In genomic region chr9:8857330-8858249, GRCh38 we compare ENCODE assay signal across 9 cellular contexts.
DNase-seq lines count a peak whose midpoint lies in the region; ATAC-seq lines count a peak whose summit lies in the region.
"Had no signal": no experiment of that assay in that cellular context is flagged by ENCODE, and none has a peak within 500 bp of the region (broad histone marks: within the 10 kb centered on the region; RNA-seq: fewer than 3 reads in every experiment).

No MANE protein-coding gene starts in this region.

- no peaks in the 10 kb centered on the region for H3K9me3 ChIP-seq in iPS-15b (ENCODE audit: control insufficient read depth, insufficient read depth, low read length)

- H3K9ac ChIP-seq in iPS-15b (ENCODE audit: low read depth, low read length) (peak overlapping the region; percentile 80), rectal smooth muscle tissue (ENCODE audit: low read length) (no peak overlapping the region)

- H3K4me1 ChIP-seq in iPS-15b (ENCODE audit: control insufficient read depth, insufficient read depth, low read length) (peaks cover under 1% of the 10 kb centered on the region), rectal smooth muscle tissue (ENCODE audit: control insufficient read depth, insufficient read depth, low read length) (no peaks in the 10 kb centered on the region)

- ATAC-seq in HG03095 (IDR thresholded peaks at IDR 0.05; ENCODE audit: unreplicated experiment) (no peak), HG03139 (IDR thresholded peaks at IDR 0.05; ENCODE audit: unreplicated experiment) (no peak)

- H3K27me3 ChIP-seq in iPS-15b (ENCODE audit: control insufficient read depth, insufficient read depth, low read length) (peaks cover 19% of the 10 kb centered on the region), rectal smooth muscle tissue (ENCODE audit: control insufficient read depth, insufficient read depth, low read length) (no peaks in the 10 kb centered on the region)

- H3K27ac ChIP-seq in rectal smooth muscle tissue (ENCODE audit: low read depth, low read length): no peak overlapping the region
- H3K27ac ChIP-seq: VCaP had no signal

- DNase-seq in DMS79 treated with DMSO at 0.1 percent for 48 hours (lab: John Stamatoyannopoulos, UW) (peak; percentile 49), DMS79 (lab: John Stamatoyannopoulos, UW) (no peak), NCI-H1930 (lab: John Stamatoyannopoulos, UW) (peak; percentile 30 to 49), astrocyte of the hippocampus (ENCODE audit: low read depth, low spot score) (peak; percentile 82)

- H3K36me3 ChIP-seq in iPS-15b (ENCODE audit: control insufficient read depth, insufficient read depth, low read length) (no peaks in the 10 kb centered on the region), rectal smooth muscle tissue (ENCODE audit: control insufficient read depth, insufficient read depth, low read length) (no peaks in the 10 kb centered on the region)

- peak overlapping the region; percentile 59 for H3K4me3 ChIP-seq in iPS-15b (ENCODE audit: low read depth, low read length)
- peak overlapping the region; percentile 69 for H3K4me3 ChIP-seq in rectal smooth muscle tissue (ENCODE audit: low read length)
